1 cellular context compared by ENCODE assay signal in genomic region chr22:24427500-24428164, GRCh38.
TF ChIP-seq lines count a peak whose summit lies in the region.

Gene ADORA2A (plus strand): TSS chr22:24427599. CDS start chr22:24433405, 5,806 bp downstream.

TF ChIP-seq in GM12878, 131 proteins besides CTCF, POLR2A, EP300 and RAD21 (continued from another document and continues in another):
- TF ChIP-seq, protein P1, sequence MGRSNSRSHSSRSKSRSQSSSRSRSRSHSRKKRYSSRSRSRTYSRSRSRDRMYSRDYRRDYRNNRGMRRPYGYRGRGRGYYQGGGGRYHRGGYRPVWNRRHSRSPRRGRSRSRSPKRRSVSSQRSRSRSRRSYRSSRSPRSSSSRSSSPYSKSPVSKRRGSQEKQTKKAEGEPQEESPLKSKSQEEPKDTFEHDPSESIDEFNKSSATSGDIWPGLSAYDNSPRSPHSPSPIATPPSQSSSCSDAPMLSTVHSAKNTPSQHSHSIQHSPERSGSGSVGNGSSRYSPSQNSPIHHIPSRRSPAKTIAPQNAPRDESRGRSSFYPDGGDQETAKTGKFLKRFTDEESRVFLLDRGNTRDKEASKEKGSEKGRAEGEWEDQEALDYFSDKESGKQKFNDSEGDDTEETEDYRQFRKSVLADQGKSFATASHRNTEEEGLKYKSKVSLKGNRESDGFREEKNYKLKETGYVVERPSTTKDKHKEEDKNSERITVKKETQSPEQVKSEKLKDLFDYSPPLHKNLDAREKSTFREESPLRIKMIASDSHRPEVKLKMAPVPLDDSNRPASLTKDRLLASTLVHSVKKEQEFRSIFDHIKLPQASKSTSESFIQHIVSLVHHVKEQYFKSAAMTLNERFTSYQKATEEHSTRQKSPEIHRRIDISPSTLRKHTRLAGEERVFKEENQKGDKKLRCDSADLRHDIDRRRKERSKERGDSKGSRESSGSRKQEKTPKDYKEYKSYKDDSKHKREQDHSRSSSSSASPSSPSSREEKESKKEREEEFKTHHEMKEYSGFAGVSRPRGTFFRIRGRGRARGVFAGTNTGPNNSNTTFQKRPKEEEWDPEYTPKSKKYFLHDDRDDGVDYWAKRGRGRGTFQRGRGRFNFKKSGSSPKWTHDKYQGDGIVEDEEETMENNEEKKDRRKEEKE (IDR thresholded peaks at IDR 0.05) = no peak
- TF ChIP-seq SMARCA5 (IDR thresholded peaks at IDR 0.05) (0 out of 2 replicates have a peak, but pooled peaks have one; percentile 18), RAD51 (IDR thresholded peaks at IDR 0.05) (peak; percentile 95), HDAC2 (IDR thresholded peaks at IDR 0.05) (no peak), POLR2AphosphoS5 (IDR thresholded peaks at IDR 0.05; ENCODE audit: low read length) (peak; percentile 61), EED (IDR thresholded peaks at IDR 0.05; ENCODE audit: low read depth) (peak; percentile 69), TBL1XR1 (IDR thresholded peaks at IDR 0.05; ENCODE audit: low read depth, low read length) (no peak), PAX5 (IDR thresholded peaks at IDR 0.05; ENCODE audit: borderline replicate concordance, low read depth, low read length) (peak; percentile 49; the same call in 1 of the 2 replicates), KAT2A (conservative IDR thresholded peaks at IDR 0.05; ENCODE audit: control insufficient read depth, low read depth, low read length) (no peak), NR2C1 (IDR thresholded peaks at IDR 0.05) (no peak), RELA (IDR thresholded peaks at IDR 0.05; ENCODE audit: borderline replicate concordance, partially characterized antibody) (peak; percentile 49), ATF2 (IDR thresholded peaks at IDR 0.05; ENCODE audit: low read length) (no peak), NRF1 (conservative IDR thresholded peaks at IDR 0.05; ENCODE audit: low read depth, low read length) (no peak), ZNF622 (IDR thresholded peaks at IDR 0.05) (no peak), HSF1 (IDR thresholded peaks at IDR 0.05; ENCODE audit: low read depth, low read length) (no peak), TCF7 (IDR thresholded peaks at IDR 0.05; ENCODE audit: borderline replicate concordance) (no peak), RCOR1 (conservative IDR thresholded peaks at IDR 0.05; ENCODE audit: low read depth, low read length) (no peak), NR2C2 (IDR thresholded peaks at IDR 0.05; ENCODE audit: borderline replicate concordance, control insufficient read depth, insufficient read length, low read depth) (no peak), KLF5 (IDR thresholded peaks at IDR 0.05; ENCODE audit: partially characterized antibody) (peak; percentile 35), MYC (IDR thresholded peaks at IDR 0.05; ENCODE audit: insufficient read depth, insufficient read length, insufficient replicate concordance, low read length, severe bottlenecking) (no peak), ZZZ3 (IDR thresholded peaks at IDR 0.05; ENCODE audit: control insufficient read depth, insufficient read length, low read depth) (no peak), SREBF2 (IDR thresholded peaks at IDR 0.05; ENCODE audit: low read length) (no peak), MTA2 (IDR thresholded peaks at IDR 0.05; ENCODE audit: low read depth) (peak; percentile 43; the same call in 1 of the 2 replicates), BRCA1 (IDR thresholded peaks at IDR 0.05; ENCODE audit: low read depth, low read length) (no peak), SPI1 (IDR thresholded peaks at IDR 0.05; ENCODE audit: borderline replicate concordance, insufficient read depth, low read depth, low read length) (peak; percentile 32; the same call in 1 of the 2 replicates), USF1 (IDR thresholded peaks at IDR 0.05; ENCODE audit: borderline replicate concordance, extremely low read length, insufficient read depth, low read depth, low read length) (peak; percentile 97), ATF7 (IDR thresholded peaks at IDR 0.05; ENCODE audit: low read depth) (peak; percentile 61; the same call in 1 of the 2 replicates), CBX5 (IDR thresholded peaks at IDR 0.05; ENCODE audit: low read depth) (no peak), NFXL1 (IDR thresholded peaks at IDR 0.05; ENCODE audit: borderline replicate concordance) (no peak), LARP7 (IDR thresholded peaks at IDR 0.05) (peak; percentile 38), IKZF1 (conservative IDR thresholded peaks at IDR 0.05) (peak; percentile 68), PML (IDR thresholded peaks at IDR 0.05; ENCODE audit: low read length) (no peak), ETV6 (conservative IDR thresholded peaks at IDR 0.05 in 1 of 2, IDR thresholded peaks at IDR 0.05 in 1 of 2; ENCODE audit: borderline replicate concordance in 1 of 2, low read depth in 1 of 2) (no peak), RUNX3 (IDR thresholded peaks at IDR 0.05; ENCODE audit: low read length) (no peak), RBBP5 (conservative IDR thresholded peaks at IDR 0.05) (no peak), MEF2B (IDR thresholded peaks at IDR 0.05; ENCODE audit: partially characterized antibody, poor library complexity, severe bottlenecking) (peak; percentile 79), PRDM15 (CRISPR knock-in tag; IDR thresholded peaks at IDR 0.05) (no peak), SP1 (IDR thresholded peaks at IDR 0.05; ENCODE audit: low read depth, low read length) (peak; percentile 7), MXI1 (IDR thresholded peaks at IDR 0.05; ENCODE audit: low read depth, low read length) (peak; percentile 77), SMAD1 (IDR thresholded peaks at IDR 0.05; ENCODE audit: low read depth, partially characterized antibody) (no peak), ESRRA (IDR thresholded peaks at IDR 0.05; ENCODE audit: low read length) (no peak), FOXK2 (IDR thresholded peaks at IDR 0.05) (no peak; the same call in none of the 2 replicates), KDM1A (IDR thresholded peaks at IDR 0.05; ENCODE audit: borderline replicate concordance) (no peak), HDAC6 (IDR thresholded peaks at IDR 0.05; ENCODE audit: unreplicated experiment) (no peak), SRF (IDR thresholded peaks at IDR 0.05; ENCODE audit: low read depth in 2 of 2, low read length in 2 of 2) (0 out of 4 replicates have a peak, but pooled peaks of 1 of the 2 experiments have one; percentile 4)
- TF ChIP-seq, protein P2, sequence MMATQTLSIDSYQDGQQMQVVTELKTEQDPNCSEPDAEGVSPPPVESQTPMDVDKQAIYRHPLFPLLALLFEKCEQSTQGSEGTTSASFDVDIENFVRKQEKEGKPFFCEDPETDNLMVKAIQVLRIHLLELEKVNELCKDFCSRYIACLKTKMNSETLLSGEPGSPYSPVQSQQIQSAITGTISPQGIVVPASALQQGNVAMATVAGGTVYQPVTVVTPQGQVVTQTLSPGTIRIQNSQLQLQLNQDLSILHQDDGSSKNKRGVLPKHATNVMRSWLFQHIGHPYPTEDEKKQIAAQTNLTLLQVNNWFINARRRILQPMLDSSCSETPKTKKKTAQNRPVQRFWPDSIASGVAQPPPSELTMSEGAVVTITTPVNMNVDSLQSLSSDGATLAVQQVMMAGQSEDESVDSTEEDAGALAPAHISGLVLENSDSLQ (IDR thresholded peaks at IDR 0.05) = peak; percentile 75
- TF ChIP-seq, protein P3, sequence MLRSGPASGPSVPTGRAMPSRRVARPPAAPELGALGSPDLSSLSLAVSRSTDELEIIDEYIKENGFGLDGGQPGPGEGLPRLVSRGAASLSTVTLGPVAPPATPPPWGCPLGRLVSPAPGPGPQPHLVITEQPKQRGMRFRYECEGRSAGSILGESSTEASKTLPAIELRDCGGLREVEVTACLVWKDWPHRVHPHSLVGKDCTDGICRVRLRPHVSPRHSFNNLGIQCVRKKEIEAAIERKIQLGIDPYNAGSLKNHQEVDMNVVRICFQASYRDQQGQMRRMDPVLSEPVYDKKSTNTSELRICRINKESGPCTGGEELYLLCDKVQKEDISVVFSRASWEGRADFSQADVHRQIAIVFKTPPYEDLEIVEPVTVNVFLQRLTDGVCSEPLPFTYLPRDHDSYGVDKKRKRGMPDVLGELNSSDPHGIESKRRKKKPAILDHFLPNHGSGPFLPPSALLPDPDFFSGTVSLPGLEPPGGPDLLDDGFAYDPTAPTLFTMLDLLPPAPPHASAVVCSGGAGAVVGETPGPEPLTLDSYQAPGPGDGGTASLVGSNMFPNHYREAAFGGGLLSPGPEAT (IDR thresholded peaks at IDR 0.05; ENCODE audit: low read depth) = peak; percentile 60; the same call in 1 of the 2 replicates
- TF ChIP-seq, protein P4, sequence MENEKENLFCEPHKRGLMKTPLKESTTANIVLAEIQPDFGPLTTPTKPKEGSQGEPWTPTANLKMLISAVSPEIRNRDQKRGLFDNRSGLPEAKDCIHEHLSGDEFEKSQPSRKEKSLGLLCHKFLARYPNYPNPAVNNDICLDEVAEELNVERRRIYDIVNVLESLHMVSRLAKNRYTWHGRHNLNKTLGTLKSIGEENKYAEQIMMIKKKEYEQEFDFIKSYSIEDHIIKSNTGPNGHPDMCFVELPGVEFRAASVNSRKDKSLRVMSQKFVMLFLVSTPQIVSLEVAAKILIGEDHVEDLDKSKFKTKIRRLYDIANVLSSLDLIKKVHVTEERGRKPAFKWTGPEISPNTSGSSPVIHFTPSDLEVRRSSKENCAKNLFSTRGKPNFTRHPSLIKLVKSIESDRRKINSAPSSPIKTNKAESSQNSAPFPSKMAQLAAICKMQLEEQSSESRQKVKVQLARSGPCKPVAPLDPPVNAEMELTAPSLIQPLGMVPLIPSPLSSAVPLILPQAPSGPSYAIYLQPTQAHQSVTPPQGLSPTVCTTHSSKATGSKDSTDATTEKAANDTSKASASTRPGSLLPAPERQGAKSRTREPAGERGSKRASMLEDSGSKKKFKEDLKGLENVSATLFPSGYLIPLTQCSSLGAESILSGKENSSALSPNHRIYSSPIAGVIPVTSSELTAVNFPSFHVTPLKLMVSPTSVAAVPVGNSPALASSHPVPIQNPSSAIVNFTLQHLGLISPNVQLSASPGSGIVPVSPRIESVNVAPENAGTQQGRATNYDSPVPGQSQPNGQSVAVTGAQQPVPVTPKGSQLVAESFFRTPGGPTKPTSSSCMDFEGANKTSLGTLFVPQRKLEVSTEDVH (IDR thresholded peaks at IDR 0.05; ENCODE audit: low read depth, partially characterized antibody) = no peak
- TF ChIP-seq, protein P5, sequence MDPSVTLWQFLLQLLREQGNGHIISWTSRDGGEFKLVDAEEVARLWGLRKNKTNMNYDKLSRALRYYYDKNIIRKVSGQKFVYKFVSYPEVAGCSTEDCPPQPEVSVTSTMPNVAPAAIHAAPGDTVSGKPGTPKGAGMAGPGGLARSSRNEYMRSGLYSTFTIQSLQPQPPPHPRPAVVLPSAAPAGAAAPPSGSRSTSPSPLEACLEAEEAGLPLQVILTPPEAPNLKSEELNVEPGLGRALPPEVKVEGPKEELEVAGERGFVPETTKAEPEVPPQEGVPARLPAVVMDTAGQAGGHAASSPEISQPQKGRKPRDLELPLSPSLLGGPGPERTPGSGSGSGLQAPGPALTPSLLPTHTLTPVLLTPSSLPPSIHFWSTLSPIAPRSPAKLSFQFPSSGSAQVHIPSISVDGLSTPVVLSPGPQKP (IDR thresholded peaks at IDR 0.05; ENCODE audit: low read depth, low read length) = no peak
